In genomic region chr2:131092409-131093065, GRCh38 we compare ENCODE assay signal across 8 cellular contexts. TPM values are rescaled to one million over a fixed set of nuclear protein-coding genes. Genes with fewer than 3 reads are reported as not detected.
DNase-seq lines count a peak whose midpoint lies in the region; ATAC-seq and TF ChIP-seq lines count a peak whose summit lies in the region.

No MANE protein-coding gene starts in this region.

- peaks cover 5 to 13% (median 11%) of the 10 kb centered on the region in 3 donors for H3K27me3 Mint-ChIP-seq in immature natural killer cell (ENCODE audit: low read depth in 3 of 3)
- H3K27me3 Mint-ChIP-seq in stimulated activated naive CD8-positive, alpha-beta T cell treated with anti-CD3 and anti-CD28 coated beads, Interleukin-15, amount 100 ng/mL, for 72 hours: no peaks in the 10 kb centered on the region

- H3K4me3 ChIP-seq in right atrium auricular region: peak overlapping the region; percentile 65 to 71

- DNase-seq in right atrium auricular region (ENCODE audit: low spot score): no peak
- DNase-seq in left cardiac atrium: no peak
- peak; percentile 43 for DNase-seq in activated naive CD4-positive, alpha-beta T cell treated with anti-CD3 and anti-CD28 coated beads, Interleukin-2, amount 50 U/mL, for 16 hours
- no peak for DNase-seq in immature natural killer cell
- DNase-seq in stimulated activated naive CD8-positive, alpha-beta T cell treated with anti-CD3 and anti-CD28 coated beads, Interleukin-15, amount 100 ng/mL, for 72 hours: no peak
- no peak for DNase-seq in superior temporal gyrus (ENCODE audit: extremely low spot score)
- DNase-seq in GOT3 (lab: John Stamatoyannopoulos, UW): no peak

- TF ChIP-seq CTCF in right atrium auricular region (IDR thresholded peaks at IDR 0.05): no peak

- intact Hi-C loops in left cardiac atrium (cut with DNase I): no loop called here

- H3K9me3 Mint-ChIP-seq in immature natural killer cell: no peaks in the 10 kb centered on the region
- no peaks in the 10 kb centered on the region for H3K9me3 Mint-ChIP-seq in stimulated activated naive CD8-positive, alpha-beta T cell treated with anti-CD3 and anti-CD28 coated beads, Interleukin-15, amount 100 ng/mL, for 72 hours

- ATAC-seq in left cardiac atrium (no peak), HG03565 (IDR thresholded peaks at IDR 0.05; ENCODE audit: unreplicated experiment) (no peak)
- ATAC-seq in stimulated activated naive CD8-positive, alpha-beta T cell treated with anti-CD3 and anti-CD28 coated beads, Interleukin-15, amount 100 ng/mL, for 72 hours: no peak

- peaks cover 17% of the 10 kb centered on the region for H3K36me3 ChIP-seq in right atrium auricular region

- peaks cover 22 to 46% of the 10 kb centered on the region in 2 donors for H3K4me1 Mint-ChIP-seq in immature natural killer cell
- peaks cover 33% of the 10 kb centered on the region for H3K4me1 Mint-ChIP-seq in stimulated activated naive CD8-positive, alpha-beta T cell treated with anti-CD3 and anti-CD28 coated beads, Interleukin-15, amount 100 ng/mL, for 72 hours

- peak overlapping the region; percentile 91 to 93 for H3K27ac ChIP-seq in right atrium auricular region

- H3K4me3 Mint-ChIP-seq in immature natural killer cell: peak overlapping the region; percentile 80 to 86 (median 84)
- peak overlapping the region; percentile 70 to 79 for H3K4me3 Mint-ChIP-seq in stimulated activated naive CD8-positive, alpha-beta T cell treated with anti-CD3 and anti-CD28 coated beads, Interleukin-15, amount 100 ng/mL, for 72 hours

- peaks cover 4% of the 10 kb centered on the region in 3 donors for H3K36me3 Mint-ChIP-seq in immature natural killer cell

- H3K9me3 ChIP-seq in right atrium auricular region: no peaks in the 10 kb centered on the region

- H3K27me3 ChIP-seq in right atrium auricular region: no peaks in the 10 kb centered on the region

- peaks cover 0 to 20% of the 10 kb centered on the region in 2 donors for H3K4me1 ChIP-seq in right atrium auricular region

- peak overlapping the region; percentile 81 to 90 (median 87) for H3K27ac Mint-ChIP-seq in immature natural killer cell
- H3K27ac Mint-ChIP-seq in stimulated activated naive CD8-positive, alpha-beta T cell treated with anti-CD3 and anti-CD28 coated beads, Interleukin-15, amount 100 ng/mL, for 72 hours: peak overlapping the region; percentile 54 to 86

RNA-seq across cellular contexts. Expression of gene FAM168B, which starts 0.7 kb away (rescaled TPM):
- total RNA-seq in right atrium auricular region: 100 to 1,000 TPM in 1 of 2 donors, 10 to 100 TPM in 1; 97.8 to 124 TPM
- 10 to 100 TPM; 78.7 to 94.7 TPM for total RNA-seq in left cardiac atrium
- polyA plus RNA-seq in immature natural killer cell: 10 to 100 TPM; 20.3 to 47.0 (median 23.6) TPM

RNA-seq across cellular contexts. Expression of gene PLEKHB2, which starts 12.6 kb away (rescaled TPM):
- total RNA-seq in right atrium auricular region (10 to 100 TPM; 40.5 to 44.8 TPM), left cardiac atrium (10 to 100 TPM; 30.9 to 38.2 TPM)
- polyA plus RNA-seq in immature natural killer cell: 100 to 1,000 TPM in 2 of 3 donors, 10 to 100 TPM in 1; 84.6 to 146 (median 112) TPM
